In genomic region chr20:5552154-5552553, GRCh38 we compare ENCODE assay signal across 27 cellular contexts. TPM values are rescaled to one million over a fixed set of nuclear protein-coding genes. Genes with fewer than 3 reads are reported as not detected.
DNase-seq lines count a peak whose midpoint lies in the region; ATAC-seq and TF ChIP-seq lines count a peak whose summit lies in the region.
"Had no signal": no experiment of that assay in that cellular context is flagged by ENCODE, and none has a peak within 500 bp of the region (broad histone marks: within the 10 kb centered on the region; RNA-seq: fewer than 3 reads in every experiment).

No MANE protein-coding gene starts in this region.

- no peak overlapping the region for H3K4me3 ChIP-seq in mammary epithelial cell (replicated peaks in 1 of 3; ENCODE audit: insufficient read depth in 1 of 3, low read depth in 2 of 3, low read length in 3 of 3)
- H3K4me3 ChIP-seq: ascending aorta, BLaER1, coronary artery, prostate gland, tibial artery had no signal

- in situ Hi-C loops in mammary epithelial cell (cut with MboI; ENCODE audit: low sequenced_read_pairs in 2 of 2): no loop called here

- H3K9me3 Mint-ChIP-seq in MCF 10A (ENCODE audit: unreplicated experiment): no peaks in the 10 kb centered on the region
- no peaks in the 10 kb centered on the region for H3K9me3 Mint-ChIP-seq in activated CD8-positive, alpha-beta T cell treated with anti-CD3 and anti-CD28 coated beads, Interleukin-2, amount 10 ng/mL, durations not matched to agents 7 days and 5 days (ENCODE audit: insufficient read depth)
- H3K9me3 Mint-ChIP-seq in memory B cell: no peaks in the 10 kb centered on the region
- H3K9me3 Mint-ChIP-seq in stimulated activated effector memory CD8-positive, alpha-beta T cell treated with anti-CD3 and anti-CD28 coated beads, Interleukin-12 subunit alpha, Interleukin-12 subunit beta, amount 100 ng/mL, for 72 hours: no peaks in the 10 kb centered on the region
- H3K9me3 Mint-ChIP-seq: activated naive CD8-positive, alpha-beta T cell treated with anti-CD3 and anti-CD28 coated beads, Interleukin-2, amount 10 ng/mL, durations not matched to agents 7 days and 5 days; WTC11 had no signal

- no peaks in the 10 kb centered on the region for H3K4me1 ChIP-seq in mammary epithelial cell (ENCODE audit: insufficient read depth, low read length)
- H3K4me1 ChIP-seq: ascending aorta, BLaER1, prostate gland, tibial artery had no signal

- POLR2A ChIA-PET in MCF 10A (lab: Yijun Ruan, JAX): interaction anchor here (1.0 to 1.6 kb wide), 7 partner anchors 9 to 241 kb away, joined by 3 to 8 read pairs (median 3); no protein-coding TSS in a partner anchor
- POLR2A ChIA-PET in activated CD8-positive, alpha-beta T cell treated with anti-CD3 and anti-CD28 coated beads, Interleukin-2, amount 10 ng/mL, durations not matched to agents 7 days and 5 days (lab: Charles Lee): no interaction called here

- H3K4me1 Mint-ChIP-seq in MCF 10A (ENCODE audit: insufficient read depth, unreplicated experiment): peaks cover 6% of the 10 kb centered on the region
- H3K4me1 Mint-ChIP-seq in activated CD8-positive, alpha-beta T cell treated with anti-CD3 and anti-CD28 coated beads, Interleukin-2, amount 10 ng/mL, durations not matched to agents 7 days and 5 days (ENCODE audit: low read depth): no peaks in the 10 kb centered on the region
- H3K4me1 Mint-ChIP-seq in memory B cell: peaks cover 7% of the 10 kb centered on the region
- peaks cover 19% of the 10 kb centered on the region for H3K4me1 Mint-ChIP-seq in stimulated activated effector memory CD8-positive, alpha-beta T cell treated with anti-CD3 and anti-CD28 coated beads, Interleukin-12 subunit alpha, Interleukin-12 subunit beta, amount 100 ng/mL, for 72 hours

- no peaks in the 10 kb centered on the region for H3K9me3 ChIP-seq in mammary epithelial cell (replicated peaks; ENCODE audit: insufficient read depth, low read length)
- H3K9me3 ChIP-seq: ascending aorta, BLaER1, prostate gland, tibial artery had no signal

- no peak overlapping the region for H3K27ac ChIP-seq in mammary epithelial cell (ENCODE audit: insufficient read depth, low read depth, low read length)
- H3K27ac ChIP-seq: ascending aorta, BLaER1, coronary artery, prostate gland, tibial artery had no signal

- H3K27me3 ChIP-seq in mammary epithelial cell (ENCODE audit: insufficient read depth, low read length): no peaks in the 10 kb centered on the region
- H3K27me3 ChIP-seq: ascending aorta, BLaER1, tibial artery had no signal

- no peaks in the 10 kb centered on the region for H3K79me2 ChIP-seq in mammary epithelial cell (ENCODE audit: insufficient read depth, low read length)

- no peak for DNase-seq in MCF 10A (ENCODE audit: unreplicated experiment)
- no peak for DNase-seq in mammary epithelial cell
- no peak for DNase-seq in activated CD8-positive, alpha-beta T cell treated with anti-CD3 and anti-CD28 coated beads, Interleukin-2, amount 10 ng/mL, durations not matched to agents 7 days and 5 days
- no peak for DNase-seq in memory B cell (ENCODE audit: low spot score in 2 of 2)
- DNase-seq in stimulated activated effector memory CD8-positive, alpha-beta T cell treated with anti-CD3 and anti-CD28 coated beads, Interleukin-12 subunit alpha, Interleukin-12 subunit beta, amount 100 ng/mL, for 72 hours (ENCODE audit: low spot score in 2 of 2): no peak
- no peak for DNase-seq in Right ventricle myocardium inferior (ENCODE audit: missing footprints)
- DNase-seq: activated CD8-positive, alpha-beta memory T cell treated with anti-CD3 and anti-CD28 coated beads, Interleukin-2, amount 50 U/mL, for 4 hours; activated naive CD8-positive, alpha-beta T cell treated with anti-CD3 and anti-CD28 coated beads, Interleukin-2, amount 10 ng/mL, durations not matched to agents 7 days and 5 days; DMS79 treated with DMSO at 0.1 percent for 48 hours; effector memory CD4-positive, alpha-beta T cell; GDM1; hippocampal formation; NCI-H1048; NCI-H1694; NCI-H446; NCI-H774; nucleus accumbens; stimulated activated CD4-positive, alpha-beta T cell treated with anti-CD3 and anti-CD28 coated beads, Interleukin-12 subunit alpha, Interleukin-12 subunit beta, amount 100 ng/mL, for 4 hours; stimulated activated CD4-positive, alpha-beta T cell treated with anti-CD3 and anti-CD28 coated beads, Interleukin-2, amount 100 ng/mL, for 48 hours; tibial artery had no signal

- intact Hi-C loops in MCF 10A (cut with micrococcal nuclease): no loop called here
- intact Hi-C loops in mammary epithelial cell (cut with micrococcal nuclease): no loop called here
- intact Hi-C loops in Right ventricle myocardium inferior (cut with DNase I): loop anchor here (10.0 kb wide), 1 partner anchor 383 kb away; no protein-coding TSS in a partner anchor

- CTCF ChIA-PET in MCF 10A (lab: Yijun Ruan, JAX): interaction anchor here (1.1 to 7.5 kb wide), 2 partner anchors 16 to 236 kb away, joined by 3 to 45 read pairs; no protein-coding TSS in a partner anchor
- CTCF ChIA-PET in mammary epithelial cell (lab: Charles Lee; ENCODE audit: low non-redundant PET): no interaction called here
- CTCF ChIA-PET in activated CD8-positive, alpha-beta T cell treated with anti-CD3 and anti-CD28 coated beads, Interleukin-2, amount 10 ng/mL, durations not matched to agents 7 days and 5 days (lab: Charles Lee): interaction anchor here (4.3 to 5.4 kb wide), 2 partner anchors 23 to 236 kb away, joined by 17 to 38 read pairs; no protein-coding TSS in a partner anchor

- BruUV-seq in MCF 10A (replicated peaks; lab: Mats Ljungman, UMichigan): no TSS peak
- BruUV-seq in mammary epithelial cell (replicated peaks; lab: Mats Ljungman, UMichigan): no TSS peak

- TF ChIP-seq CTCF in MCF 10A (IDR thresholded peaks at IDR 0.05; ENCODE audit: unreplicated experiment) (no peak), mammary epithelial cell (conservative IDR thresholded peaks at IDR 0.05 in 1 of 2, IDR thresholded peaks at IDR 0.05 in 1 of 2; ENCODE audit: extremely low read depth in 1 of 2, insufficient read depth in 1 of 2, low read depth in 1 of 2, low read length in 2 of 2) (no peak)

- H3K36me3 Mint-ChIP-seq in MCF 10A (ENCODE audit: insufficient read depth, unreplicated experiment): peaks cover 86% of the 10 kb centered on the region
- peaks cover 47% of the 10 kb centered on the region for H3K36me3 Mint-ChIP-seq in activated CD8-positive, alpha-beta T cell treated with anti-CD3 and anti-CD28 coated beads, Interleukin-2, amount 10 ng/mL, durations not matched to agents 7 days and 5 days (ENCODE audit: low read depth)
- H3K36me3 Mint-ChIP-seq in memory B cell: peaks cover 47% of the 10 kb centered on the region
- H3K36me3 Mint-ChIP-seq in stimulated activated effector memory CD8-positive, alpha-beta T cell treated with anti-CD3 and anti-CD28 coated beads, Interleukin-12 subunit alpha, Interleukin-12 subunit beta, amount 100 ng/mL, for 72 hours: peaks cover 94% of the 10 kb centered on the region

- no peak overlapping the region for H3K4me3 Mint-ChIP-seq in MCF 10A (ENCODE audit: unreplicated experiment)
- no peak overlapping the region for H3K4me3 Mint-ChIP-seq in activated CD8-positive, alpha-beta T cell treated with anti-CD3 and anti-CD28 coated beads, Interleukin-2, amount 10 ng/mL, durations not matched to agents 7 days and 5 days
- H3K4me3 Mint-ChIP-seq in memory B cell: no peak overlapping the region
- no peak overlapping the region for H3K4me3 Mint-ChIP-seq in stimulated activated effector memory CD8-positive, alpha-beta T cell treated with anti-CD3 and anti-CD28 coated beads, Interleukin-12 subunit alpha, Interleukin-12 subunit beta, amount 100 ng/mL, for 72 hours
- H3K4me3 Mint-ChIP-seq: activated naive CD8-positive, alpha-beta T cell treated with anti-CD3 and anti-CD28 coated beads, Interleukin-2, amount 10 ng/mL, durations not matched to agents 7 days and 5 days; WTC11 had no signal

- H3K27me3 Mint-ChIP-seq in MCF 10A (ENCODE audit: insufficient read depth, unreplicated experiment) (no peaks in the 10 kb centered on the region), memory B cell (no peaks in the 10 kb centered on the region)
- no peaks in the 10 kb centered on the region for H3K27me3 Mint-ChIP-seq in activated CD8-positive, alpha-beta T cell treated with anti-CD3 and anti-CD28 coated beads, Interleukin-2, amount 10 ng/mL, durations not matched to agents 7 days and 5 days (ENCODE audit: low read depth)
- H3K27me3 Mint-ChIP-seq: activated naive CD8-positive, alpha-beta T cell treated with anti-CD3 and anti-CD28 coated beads, Interleukin-2, amount 10 ng/mL, durations not matched to agents 7 days and 5 days had no signal

- H3K27ac Mint-ChIP-seq in MCF 10A (ENCODE audit: low read depth, unreplicated experiment): peak overlapping the region; percentile 82
- peak overlapping the region; percentile 6 for H3K27ac Mint-ChIP-seq in activated CD8-positive, alpha-beta T cell treated with anti-CD3 and anti-CD28 coated beads, Interleukin-2, amount 10 ng/mL, durations not matched to agents 7 days and 5 days
- peak overlapping the region; percentile 67 for H3K27ac Mint-ChIP-seq in memory B cell
- H3K27ac Mint-ChIP-seq in stimulated activated effector memory CD8-positive, alpha-beta T cell treated with anti-CD3 and anti-CD28 coated beads, Interleukin-12 subunit alpha, Interleukin-12 subunit beta, amount 100 ng/mL, for 72 hours: no peak overlapping the region
- H3K27ac Mint-ChIP-seq: activated naive CD8-positive, alpha-beta T cell treated with anti-CD3 and anti-CD28 coated beads, Interleukin-2, amount 10 ng/mL, durations not matched to agents 7 days and 5 days; WTC11 had no signal

- no peak overlapping the region for H3K4me2 ChIP-seq in mammary epithelial cell (ENCODE audit: insufficient read depth, low read depth, low read length)
- H3K4me2 ChIP-seq: BLaER1 had no signal

- H3K36me3 ChIP-seq in mammary epithelial cell (ENCODE audit: insufficient read depth, low read length): peaks cover 15% of the 10 kb centered on the region
- H3K36me3 ChIP-seq: prostate gland had no signal

- ATAC-seq in activated CD8-positive, alpha-beta T cell treated with anti-CD3 and anti-CD28 coated beads, Interleukin-2, amount 10 ng/mL, durations not matched to agents 7 days and 5 days: no peak
- ATAC-seq in memory B cell (ENCODE audit: low read depth): no peak
- ATAC-seq in stimulated activated effector memory CD8-positive, alpha-beta T cell treated with anti-CD3 and anti-CD28 coated beads, Interleukin-12 subunit alpha, Interleukin-12 subunit beta, amount 100 ng/mL, for 72 hours: no peak
- no peak for ATAC-seq in GM18861 (IDR thresholded peaks at IDR 0.05; ENCODE audit: unreplicated experiment)
- ATAC-seq in Right ventricle myocardium inferior: no peak
- ATAC-seq: sciatic nerve, WTC11 had no signal

- dilution Hi-C loops in mammary epithelial cell (cut with HindIII; ENCODE audit: low sequenced_read_pairs): no loop called here

- no peak overlapping the region for H3K9ac ChIP-seq in mammary epithelial cell (ENCODE audit: insufficient read depth, low read length)
- H3K9ac ChIP-seq: BLaER1 had no signal

- H4K20me1 ChIP-seq in mammary epithelial cell (ENCODE audit: insufficient read depth, low read length): no peaks in the 10 kb centered on the region
- H4K20me1 ChIP-seq: BLaER1 had no signal

- no peak overlapping the region for H2AFZ ChIP-seq in mammary epithelial cell (ENCODE audit: low read depth, low read length)

RNA-seq across cellular contexts. Expression of gene GPCPD1, which starts 58.7 kb away (rescaled TPM):
- total RNA-seq in MCF 10A (2022) (35.4 and 63.8 TPM in 2 replicates), mammary epithelial cell (10 to 100 TPM; 17.3 to 34.4 TPM), Right ventricle myocardium inferior (21.9 TPM)
- polyA plus RNA-seq in mammary epithelial cell: 6.4 TPM
- polyA minus RNA-seq in mammary epithelial cell: 56.2 TPM
- total RNA-seq in activated CD8-positive, alpha-beta T cell treated with anti-CD3 and anti-CD28 coated beads, Interleukin-2, amount 10 ng/mL, durations not matched to agents 7 days and 5 days: 10 to 100 TPM; 22.5 to 31.2 TPM
